ENCODE assay signal across 17 cellular contexts in genomic region chr3:31661993-31662392, GRCh38.
"Had no signal": no experiment of that assay in that cellular context is flagged by ENCODE, and none has a peak within 500 bp of the region (broad histone marks: within the 10 kb centered on the region; RNA-seq: fewer than 3 reads in every experiment).

No MANE protein-coding gene starts in this region.

- H3K4me1 ChIP-seq: foreskin keratinocyte, thyroid gland, vagina had no signal

- H3K27me3 ChIP-seq: foreskin keratinocyte, thyroid gland, vagina had no signal

- H3K27ac ChIP-seq: foreskin keratinocyte, left ventricle myocardium inferior, thyroid gland, vagina had no signal

- DNase-seq: activated naive CD4-positive, alpha-beta T cell; activated naive CD8-positive, alpha-beta T cell treated with anti-CD3 and anti-CD28 coated beads, Interleukin-2, amount 10 ng/mL, durations not matched to agents 7 days and 5 days; central memory CD4-positive, alpha-beta T cell; cortex of kidney; effector CD8-positive, alpha-beta T cell; foreskin keratinocyte; glutamatergic neuron; hypothalamus; left ventricle myocardium inferior; mesenchymal stem cell; natural killer cell; retina; thyroid gland had no signal

- H3K4me1 Mint-ChIP-seq: activated naive CD8-positive, alpha-beta T cell treated with anti-CD3 and anti-CD28 coated beads, Interleukin-2, amount 10 ng/mL, durations not matched to agents 7 days and 5 days; natural killer cell; stimulated activated effector memory CD8-positive, alpha-beta T cell treated with anti-CD3 and anti-CD28 coated beads, Interleukin-12 subunit alpha, Interleukin-12 subunit beta, amount 100 ng/mL, for 72 hours had no signal

- H3K36me3 Mint-ChIP-seq: stimulated activated effector memory CD8-positive, alpha-beta T cell treated with anti-CD3 and anti-CD28 coated beads, Interleukin-12 subunit alpha, Interleukin-12 subunit beta, amount 100 ng/mL, for 72 hours had no signal

- H3K36me3 ChIP-seq: left ventricle myocardium inferior, thyroid gland, vagina had no signal

- H3K4me3 ChIP-seq: left ventricle myocardium inferior, thyroid gland, vagina had no signal

- H3K27ac Mint-ChIP-seq: activated naive CD8-positive, alpha-beta T cell treated with anti-CD3 and anti-CD28 coated beads, Interleukin-2, amount 10 ng/mL, durations not matched to agents 7 days and 5 days; activated T-helper 1 cell treated with anti-CD3 and anti-CD28 coated beads, Interleukin-12 subunit alpha, Interleukin-12 subunit beta, Interleukin-2, Interleukin-4 antibody, amounts not matched to agents 30 ng/mL and 10 ng/mL and 1 ng/mL, durations not matched to agents 14 hours and 24 hours and 36 hours; natural killer cell; stimulated activated effector memory CD8-positive, alpha-beta T cell treated with anti-CD3 and anti-CD28 coated beads, Interleukin-12 subunit alpha, Interleukin-12 subunit beta, amount 100 ng/mL, for 72 hours had no signal

- H3K4me3 Mint-ChIP-seq: activated naive CD8-positive, alpha-beta T cell treated with anti-CD3 and anti-CD28 coated beads, Interleukin-2, amount 10 ng/mL, durations not matched to agents 7 days and 5 days; activated T-helper 1 cell treated with anti-CD3 and anti-CD28 coated beads, Interleukin-12 subunit alpha, Interleukin-12 subunit beta, Interleukin-2, Interleukin-4 antibody, amounts not matched to agents 30 ng/mL and 10 ng/mL and 1 ng/mL, durations not matched to agents 14 hours and 24 hours and 36 hours; brain; natural killer cell; stimulated activated effector memory CD8-positive, alpha-beta T cell treated with anti-CD3 and anti-CD28 coated beads, Interleukin-12 subunit alpha, Interleukin-12 subunit beta, amount 100 ng/mL, for 72 hours had no signal

- H3K9me3 ChIP-seq: left ventricle myocardium inferior, thyroid gland, vagina had no signal

- ATAC-seq: foreskin keratinocyte; natural killer cell; stimulated activated effector memory CD8-positive, alpha-beta T cell treated with anti-CD3 and anti-CD28 coated beads, Interleukin-12 subunit alpha, Interleukin-12 subunit beta, amount 100 ng/mL, for 72 hours had no signal
